16 cellular contexts compared by ENCODE assay signal in genomic region chr2:202762546-202762945, GRCh38.
DNase-seq lines count a peak whose midpoint lies in the region; ATAC-seq and TF ChIP-seq lines count a peak whose summit lies in the region.
"Had no signal": no experiment of that assay in that cellular context is flagged by ENCODE, and none has a peak within 500 bp of the region (broad histone marks: within the 10 kb centered on the region; RNA-seq: fewer than 3 reads in every experiment).

No MANE protein-coding gene starts in this region.

- peaks cover 11% of the 10 kb centered on the region for H3K36me3 Mint-ChIP-seq in activated CD4-positive, alpha-beta memory T cell treated with anti-CD3 and anti-CD28 coated beads for 36 hours
- no peaks in the 10 kb centered on the region for H3K36me3 Mint-ChIP-seq in activated CD4-positive, alpha-beta memory T cell treated with anti-CD3 and anti-CD28 coated beads, Interleukin-2, amount 10 ng/mL, durations not matched to agents 7 days and 5 days (ENCODE audit: low read depth)
- H3K36me3 Mint-ChIP-seq in activated naive CD8-positive, alpha-beta T cell treated with anti-CD3 and anti-CD28 coated beads, Interleukin-2, amount 10 ng/mL, durations not matched to agents 7 days and 5 days: peaks cover 46% of the 10 kb centered on the region
- H3K36me3 Mint-ChIP-seq in stimulated activated effector memory CD8-positive, alpha-beta T cell treated with anti-CD3 and anti-CD28 coated beads, Interleukin-12 subunit alpha, Interleukin-12 subunit beta, amount 100 ng/mL, for 72 hours: peaks cover 30% of the 10 kb centered on the region

- H3K27ac ChIP-seq in psoas muscle: no peak overlapping the region
- H3K27ac ChIP-seq: parathyroid adenoma, RWPE1, upper lobe of left lung had no signal

- no peaks in the 10 kb centered on the region for H3K9me3 Mint-ChIP-seq in activated CD4-positive, alpha-beta memory T cell treated with anti-CD3 and anti-CD28 coated beads for 36 hours
- no peaks in the 10 kb centered on the region for H3K9me3 Mint-ChIP-seq in activated CD4-positive, alpha-beta memory T cell treated with anti-CD3 and anti-CD28 coated beads, Interleukin-2, amount 10 ng/mL, durations not matched to agents 7 days and 5 days
- H3K9me3 Mint-ChIP-seq in activated naive CD8-positive, alpha-beta T cell treated with anti-CD3 and anti-CD28 coated beads, Interleukin-2, amount 10 ng/mL, durations not matched to agents 7 days and 5 days: peaks cover 3% of the 10 kb centered on the region
- no peaks in the 10 kb centered on the region for H3K9me3 Mint-ChIP-seq in stimulated activated effector memory CD8-positive, alpha-beta T cell treated with anti-CD3 and anti-CD28 coated beads, Interleukin-12 subunit alpha, Interleukin-12 subunit beta, amount 100 ng/mL, for 72 hours

- no peaks in the 10 kb centered on the region for H3K4me1 ChIP-seq in psoas muscle

- H3K4me3 Mint-ChIP-seq in activated CD4-positive, alpha-beta memory T cell treated with anti-CD3 and anti-CD28 coated beads for 36 hours: no peak overlapping the region
- H3K4me3 Mint-ChIP-seq in activated CD4-positive, alpha-beta memory T cell treated with anti-CD3 and anti-CD28 coated beads, Interleukin-2, amount 10 ng/mL, durations not matched to agents 7 days and 5 days: no peak overlapping the region
- peak overlapping the region; percentile 66 for H3K4me3 Mint-ChIP-seq in activated naive CD8-positive, alpha-beta T cell treated with anti-CD3 and anti-CD28 coated beads, Interleukin-2, amount 10 ng/mL, durations not matched to agents 7 days and 5 days
- H3K4me3 Mint-ChIP-seq in stimulated activated effector memory CD8-positive, alpha-beta T cell treated with anti-CD3 and anti-CD28 coated beads, Interleukin-12 subunit alpha, Interleukin-12 subunit beta, amount 100 ng/mL, for 72 hours: no peak overlapping the region

- H3K27me3 Mint-ChIP-seq in activated CD4-positive, alpha-beta memory T cell treated with anti-CD3 and anti-CD28 coated beads for 36 hours: no peaks in the 10 kb centered on the region
- no peaks in the 10 kb centered on the region for H3K27me3 Mint-ChIP-seq in activated CD4-positive, alpha-beta memory T cell treated with anti-CD3 and anti-CD28 coated beads, Interleukin-2, amount 10 ng/mL, durations not matched to agents 7 days and 5 days
- H3K27me3 Mint-ChIP-seq in activated naive CD8-positive, alpha-beta T cell treated with anti-CD3 and anti-CD28 coated beads, Interleukin-2, amount 10 ng/mL, durations not matched to agents 7 days and 5 days: no peaks in the 10 kb centered on the region

- peak overlapping the region; percentile 20 for H3K27ac Mint-ChIP-seq in activated CD4-positive, alpha-beta memory T cell treated with anti-CD3 and anti-CD28 coated beads for 36 hours
- H3K27ac Mint-ChIP-seq in activated CD4-positive, alpha-beta memory T cell treated with anti-CD3 and anti-CD28 coated beads, Interleukin-2, amount 10 ng/mL, durations not matched to agents 7 days and 5 days: no peak overlapping the region
- H3K27ac Mint-ChIP-seq in activated naive CD8-positive, alpha-beta T cell treated with anti-CD3 and anti-CD28 coated beads, Interleukin-2, amount 10 ng/mL, durations not matched to agents 7 days and 5 days: peak overlapping the region; percentile 80
- no peak overlapping the region for H3K27ac Mint-ChIP-seq in stimulated activated effector memory CD8-positive, alpha-beta T cell treated with anti-CD3 and anti-CD28 coated beads, Interleukin-12 subunit alpha, Interleukin-12 subunit beta, amount 100 ng/mL, for 72 hours

- H3K36me3 ChIP-seq in psoas muscle (ENCODE audit: insufficient read depth in 1 of 2, low read depth in 1 of 2): peaks cover 0 to 34% of the 10 kb centered on the region in 2 donors

- H3K4me3 ChIP-seq in psoas muscle: no peak overlapping the region
- H3K4me3 ChIP-seq: smooth muscle cell, upper lobe of left lung had no signal

- DNase-seq in activated CD4-positive, alpha-beta memory T cell treated with anti-CD3 and anti-CD28 coated beads for 36 hours: no peak
- no peak for DNase-seq in activated CD4-positive, alpha-beta memory T cell treated with anti-CD3 and anti-CD28 coated beads, Interleukin-2, amount 10 ng/mL, durations not matched to agents 7 days and 5 days
- DNase-seq in MV-4-11 (lab: John Stamatoyannopoulos, UW): peak; percentile 69
- no peak for DNase-seq in activated naive CD8-positive, alpha-beta T cell treated with anti-CD3 and anti-CD28 coated beads, Interleukin-2, amount 10 ng/mL, durations not matched to agents 7 days and 5 days
- DNase-seq in stimulated activated effector memory CD8-positive, alpha-beta T cell treated with anti-CD3 and anti-CD28 coated beads, Interleukin-12 subunit alpha, Interleukin-12 subunit beta, amount 100 ng/mL, for 72 hours (ENCODE audit: low spot score in 2 of 2): no peak
- no peak for DNase-seq in psoas muscle
- DNase-seq in occipital lobe (lab: John Stamatoyannopoulos, UW): no peak
- DNase-seq: activated CD4-positive, alpha-beta T cell treated with anti-CD3 and anti-CD28 coated beads for 48 hours; activated gamma-delta T cell; H7; NCI-H748 treated with DMSO at 0.1 percent for 48 hours; upper lobe of left lung had no signal

- H3K27me3 ChIP-seq in psoas muscle (ENCODE audit: insufficient read depth in 3 of 3, low read length in 2 of 3): no peaks in the 10 kb centered on the region
- H3K27me3 ChIP-seq: upper lobe of left lung had no signal

- H3K4me1 Mint-ChIP-seq in activated CD4-positive, alpha-beta memory T cell treated with anti-CD3 and anti-CD28 coated beads for 36 hours (ENCODE audit: low read depth): peaks cover 4% of the 10 kb centered on the region
- no peaks in the 10 kb centered on the region for H3K4me1 Mint-ChIP-seq in activated CD4-positive, alpha-beta memory T cell treated with anti-CD3 and anti-CD28 coated beads, Interleukin-2, amount 10 ng/mL, durations not matched to agents 7 days and 5 days
- peaks cover 33% of the 10 kb centered on the region for H3K4me1 Mint-ChIP-seq in activated naive CD8-positive, alpha-beta T cell treated with anti-CD3 and anti-CD28 coated beads, Interleukin-2, amount 10 ng/mL, durations not matched to agents 7 days and 5 days
- peaks cover 14% of the 10 kb centered on the region for H3K4me1 Mint-ChIP-seq in stimulated activated effector memory CD8-positive, alpha-beta T cell treated with anti-CD3 and anti-CD28 coated beads, Interleukin-12 subunit alpha, Interleukin-12 subunit beta, amount 100 ng/mL, for 72 hours

- no peaks in the 10 kb centered on the region for H3K9me3 ChIP-seq in psoas muscle
- H3K9me3 ChIP-seq: upper lobe of left lung had no signal

- CTCF ChIA-PET in activated CD4-positive, alpha-beta memory T cell treated with anti-CD3 and anti-CD28 coated beads for 36 hours (lab: Charles Lee): no interaction called here
- CTCF ChIA-PET in activated CD4-positive, alpha-beta memory T cell treated with anti-CD3 and anti-CD28 coated beads, Interleukin-2, amount 10 ng/mL, durations not matched to agents 7 days and 5 days (lab: Charles Lee): no interaction called here

- intact Hi-C loops in activated CD4-positive, alpha-beta memory T cell treated with anti-CD3 and anti-CD28 coated beads for 36 hours (cut with micrococcal nuclease): loop anchor here (10.0 kb wide), 1 partner anchor 158 kb away; no protein-coding TSS in a partner anchor
- intact Hi-C loops in psoas muscle (cut with DNase I): no loop called here

- 63 to 82% (median 78%) methylated on average over 4 of the region's 4 CpGs for WGBS in psoas muscle, 3 donors

- peak; percentile 85 for ATAC-seq in activated naive CD8-positive, alpha-beta T cell treated with anti-CD3 and anti-CD28 coated beads, Interleukin-2, amount 10 ng/mL, durations not matched to agents 7 days and 5 days (ENCODE audit: low read depth)
- peak; percentile 70 for ATAC-seq in stimulated activated effector memory CD8-positive, alpha-beta T cell treated with anti-CD3 and anti-CD28 coated beads, Interleukin-12 subunit alpha, Interleukin-12 subunit beta, amount 100 ng/mL, for 72 hours
- ATAC-seq in psoas muscle (no peak), GM18909 (IDR thresholded peaks at IDR 0.05; ENCODE audit: poor library complexity, unreplicated experiment) (no peak)

- POLR2A ChIA-PET in activated CD4-positive, alpha-beta memory T cell treated with anti-CD3 and anti-CD28 coated beads for 36 hours (lab: Charles Lee): no interaction called here
- POLR2A ChIA-PET in activated CD4-positive, alpha-beta memory T cell treated with anti-CD3 and anti-CD28 coated beads, Interleukin-2, amount 10 ng/mL, durations not matched to agents 7 days and 5 days (lab: Charles Lee): no interaction called here
- POLR2A ChIA-PET in activated naive CD8-positive, alpha-beta T cell treated with anti-CD3 and anti-CD28 coated beads, Interleukin-2, amount 10 ng/mL, durations not matched to agents 7 days and 5 days (lab: Charles Lee): interaction anchor here (0.9 to 1.0 kb wide), 2 partner anchors 120 to 127 kb away, joined by 3 to 6 read pairs; partner anchors contain the start of gene FAM117B

- no peak for TF ChIP-seq CTCF in psoas muscle (IDR thresholded peaks at IDR 0.05)

Comparison
In these comparisons a context has a peak if more than half of its experiments do, and no peak if none do; other contexts are left out.
1. H3K27ac Mint-ChIP-seq: peak in activated CD4-positive, alpha-beta memory T cell treated with anti-CD3 and anti-CD28 coated beads for 36 hours (single experiment) and activated naive CD8-positive, alpha-beta T cell treated with anti-CD3 and anti-CD28 coated beads, Interleukin-2, amount 10 ng/mL, durations not matched to agents 7 days and 5 days (single experiment); none in activated CD4-positive, alpha-beta memory T cell treated with anti-CD3 and anti-CD28 coated beads, Interleukin-2, amount 10 ng/mL, durations not matched to agents 7 days and 5 days (single experiment) and stimulated activated effector memory CD8-positive, alpha-beta T cell treated with anti-CD3 and anti-CD28 coated beads, Interleukin-12 subunit alpha, Interleukin-12 subunit beta, amount 100 ng/mL, for 72 hours (single experiment).
2. ATAC-seq: peak in activated naive CD8-positive, alpha-beta T cell treated with anti-CD3 and anti-CD28 coated beads, Interleukin-2, amount 10 ng/mL, durations not matched to agents 7 days and 5 days (single experiment) and stimulated activated effector memory CD8-positive, alpha-beta T cell treated with anti-CD3 and anti-CD28 coated beads, Interleukin-12 subunit alpha, Interleukin-12 subunit beta, amount 100 ng/mL, for 72 hours (single experiment); none in psoas muscle (0 of 4) and GM18909 (single experiment).